In genomic region chr19:18373892-18374629, GRCh38 we compare ENCODE assay signal across 8 cellular contexts. TPM values are rescaled to one million over a fixed set of nuclear protein-coding genes. Genes with fewer than 3 reads are reported as not detected.
DNase-seq lines count a peak whose midpoint lies in the region; ATAC-seq and TF ChIP-seq lines count a peak whose summit lies in the region.

No MANE protein-coding gene starts in this region.

- H3K27ac ChIP-seq in BLaER1 treated with 17β-estradiol and CSF1 and Interleukin-3, amounts not matched to agents 10 nM and 100 nM = peak overlapping the region; percentile 83 to 96 (median 90)
- peak overlapping the region; percentile 79 to 87 (median 82) for H3K27ac ChIP-seq in transverse colon

- no peaks in the 10 kb centered on the region for H3K9me3 ChIP-seq in BLaER1 treated with 17β-estradiol and CSF1 and Interleukin-3, amounts not matched to agents 10 nM and 100 nM (replicated peaks in 1 of 11)
- no peaks in the 10 kb centered on the region for H3K9me3 ChIP-seq in transverse colon

- no peaks in the 10 kb centered on the region for H3K27me3 ChIP-seq in BLaER1 treated with 17β-estradiol and CSF1 and Interleukin-3, amounts not matched to agents 10 nM and 100 nM
- no peaks in the 10 kb centered on the region for H3K27me3 ChIP-seq in transverse colon

- peaks cover 46 to 94% (median 72%) of the 10 kb centered on the region in 10 experiments for H3K4me1 ChIP-seq in BLaER1 treated with 17β-estradiol and CSF1 and Interleukin-3, amounts not matched to agents 10 nM and 100 nM
- H3K4me1 ChIP-seq in transverse colon = peaks cover 18 to 53% (median 31%) of the 10 kb centered on the region in 4 donors

- in situ Hi-C loops in transverse colon (cut with MboI; ENCODE audit: low pct_ligation_motif_present in 1 of 4, low pct_unique_long_range_greater_than_20kb in 1 of 4, low sequenced_read_pairs in 3 of 4) = no loop called here

- TF ChIP-seq POLR2A in transverse colon (IDR thresholded peaks at IDR 0.05) = no peak

- H3K4me3 Mint-ChIP-seq in activated T-helper 2 cell treated with anti-CD3 and anti-CD28 coated beads, Interferon-gamma antibody, Interleukin-2, Interleukin-4, amounts not matched to agents 10 μg/mL and 5 μg/mL and 100 μg/mL, durations not matched to agents 14 hours and 24 hours and 36 hours (ENCODE audit: low read depth) = peak overlapping the region; percentile 15

- H3K4me2 ChIP-seq in BLaER1 treated with 17β-estradiol and CSF1 and Interleukin-3, amounts not matched to agents 10 nM and 100 nM = peak overlapping the region; percentile 74 to 94 (median 83)

- H3K9me3 Mint-ChIP-seq in activated T-helper 2 cell treated with anti-CD3 and anti-CD28 coated beads, Interferon-gamma antibody, Interleukin-2, Interleukin-4, amounts not matched to agents 10 μg/mL and 5 μg/mL and 100 μg/mL, durations not matched to agents 14 hours and 24 hours and 36 hours = no peaks in the 10 kb centered on the region

- peak overlapping the region; percentile 69 to 83 (median 75); a peak in 21 of 22 replicates for H3K9ac ChIP-seq in BLaER1 treated with 17β-estradiol and CSF1 and Interleukin-3, amounts not matched to agents 10 nM and 100 nM

- intact Hi-C loops in activated T-helper 2 cell treated with anti-CD3 and anti-CD28 coated beads, Interferon-gamma antibody, Interleukin-2, Interleukin-4, amounts not matched to agents 10 μg/mL and 5 μg/mL and 100 μg/mL, durations not matched to agents 14 hours and 24 hours and 36 hours (cut with micrococcal nuclease) = no loop called here
- intact Hi-C loops in transverse colon (cut with DNase I; ENCODE audit: low total_unique reads) = no loop called here

- ATAC-seq in GM19035 (IDR thresholded peaks at IDR 0.05; ENCODE audit: unreplicated experiment) (peak; percentile 85), HG03280 (IDR thresholded peaks at IDR 0.05; ENCODE audit: unreplicated experiment) (peak; percentile 86)

- H3K4me3 ChIP-seq in BLaER1 treated with 17β-estradiol and CSF1 and Interleukin-3, amounts not matched to agents 10 nM and 100 nM = peak overlapping the region in 7 of 10 experiments; percentile 2 to 31 (median 6); a peak in 7 of 20 replicates
- H3K4me3 ChIP-seq in transverse colon = no peak overlapping the region

- H3K27me3 Mint-ChIP-seq in activated T-helper 2 cell treated with anti-CD3 and anti-CD28 coated beads, Interferon-gamma antibody, Interleukin-2, Interleukin-4, amounts not matched to agents 10 μg/mL and 5 μg/mL and 100 μg/mL, durations not matched to agents 14 hours and 24 hours and 36 hours (ENCODE audit: low read depth) = no peaks in the 10 kb centered on the region

- 30 to 50% methylated on average over 2 to 14 of the region's 17 CpGs for WGBS in transverse colon (ENCODE audit: low coverage in 1 of 2), 2 donors

- H4K20me1 ChIP-seq in BLaER1 treated with 17β-estradiol and CSF1 and Interleukin-3, amounts not matched to agents 10 nM and 100 nM = no peaks in the 10 kb centered on the region

- no peaks in the 10 kb centered on the region for H3K36me3 Mint-ChIP-seq in activated T-helper 2 cell treated with anti-CD3 and anti-CD28 coated beads, Interferon-gamma antibody, Interleukin-2, Interleukin-4, amounts not matched to agents 10 μg/mL and 5 μg/mL and 100 μg/mL, durations not matched to agents 14 hours and 24 hours and 36 hours (ENCODE audit: low read depth)

- peaks cover 12% of the 10 kb centered on the region for H3K4me1 Mint-ChIP-seq in activated T-helper 2 cell treated with anti-CD3 and anti-CD28 coated beads, Interferon-gamma antibody, Interleukin-2, Interleukin-4, amounts not matched to agents 10 μg/mL and 5 μg/mL and 100 μg/mL, durations not matched to agents 14 hours and 24 hours and 36 hours (ENCODE audit: low read depth)

- peak overlapping the region; percentile 64 for H3K27ac Mint-ChIP-seq in activated T-helper 2 cell treated with anti-CD3 and anti-CD28 coated beads, Interferon-gamma antibody, Interleukin-2, Interleukin-4, amounts not matched to agents 10 μg/mL and 5 μg/mL and 100 μg/mL, durations not matched to agents 14 hours and 24 hours and 36 hours

- TF ChIP-seq EP300 in transverse colon (IDR thresholded peaks at IDR 0.05; ENCODE audit: low read depth) = peak; percentile 70

- TF ChIP-seq CTCF in transverse colon (IDR thresholded peaks at IDR 0.05) = no peak

- DNase-seq in NOMO-1 treated with dmso at 0.1 percent for 144 hours (lab: John Stamatoyannopoulos, UW; ENCODE audit: unreplicated experiment) (peak; percentile 87), glomerular endothelial cell (ENCODE audit: extremely low read depth, low read depth, low spot score) (peak; percentile 80), occipital lobe (lab: John Stamatoyannopoulos, UW) (peak; percentile 75), transverse colon (peak; percentile 84)
- peak; percentile 60 for DNase-seq in activated T-helper 2 cell treated with anti-CD3 and anti-CD28 coated beads, Interferon-gamma antibody, Interleukin-2, Interleukin-4, amounts not matched to agents 10 μg/mL and 5 μg/mL and 100 μg/mL, durations not matched to agents 14 hours and 24 hours and 36 hours (ENCODE audit: low spot score)

- H3K36me3 ChIP-seq in BLaER1 treated with 17β-estradiol and CSF1 and Interleukin-3, amounts not matched to agents 10 nM and 100 nM = peaks cover 0 to 7% (median 0%) of the 10 kb centered on the region in 11 experiments; a peak in 2 of 22 replicates
- no peaks in the 10 kb centered on the region for H3K36me3 ChIP-seq in transverse colon

RNA-seq across cellular contexts. Expression of gene GDF15, which starts 11.9 kb away (rescaled TPM):
- total RNA-seq in activated T-helper 2 cell treated with anti-CD3 and anti-CD28 coated beads, Interferon-gamma antibody, Interleukin-2, Interleukin-4, amounts not matched to agents 10 μg/mL and 5 μg/mL and 100 μg/mL, durations not matched to agents 14 hours and 24 hours and 36 hours = not detected in 2 replicates
- total RNA-seq in glomerular endothelial cell (429 and 528 TPM in 2 replicates), occipital lobe (not detected), transverse colon (10 to 100 TPM; 36.3 to 77.0 (median 58.9) TPM)

RNA-seq across cellular contexts. Expression of gene LRRC25, which starts 23.4 kb away (rescaled TPM):
- not detected in 2 replicates for total RNA-seq in activated T-helper 2 cell treated with anti-CD3 and anti-CD28 coated beads, Interferon-gamma antibody, Interleukin-2, Interleukin-4, amounts not matched to agents 10 μg/mL and 5 μg/mL and 100 μg/mL, durations not matched to agents 14 hours and 24 hours and 36 hours
- not detected in 2 replicates for total RNA-seq in glomerular endothelial cell
- total RNA-seq in occipital lobe = 0.78 TPM
- total RNA-seq in transverse colon = 1 to 10 TPM in 3 of 4 donors, not detected in 1; 3.3 to 4.9 (median 4.1) TPM

RNA-seq across cellular contexts. Expression of gene PGPEP1, which starts 33.7 kb away (rescaled TPM):
- total RNA-seq in activated T-helper 2 cell treated with anti-CD3 and anti-CD28 coated beads, Interferon-gamma antibody, Interleukin-2, Interleukin-4, amounts not matched to agents 10 μg/mL and 5 μg/mL and 100 μg/mL, durations not matched to agents 14 hours and 24 hours and 36 hours = 24.9 and 29.4 TPM in 2 replicates
- total RNA-seq in glomerular endothelial cell = 18.6 and 26.5 TPM in 2 replicates
- 14.2 TPM for total RNA-seq in occipital lobe
- total RNA-seq in transverse colon = 100 to 1,000 TPM in 1 of 4 donors, 10 to 100 TPM in 3; 59.7 to 110 (median 73.0) TPM

RNA-seq across cellular contexts. Expression of gene SSBP4, which starts 45.1 kb away (rescaled TPM):
- total RNA-seq in activated T-helper 2 cell treated with anti-CD3 and anti-CD28 coated beads, Interferon-gamma antibody, Interleukin-2, Interleukin-4, amounts not matched to agents 10 μg/mL and 5 μg/mL and 100 μg/mL, durations not matched to agents 14 hours and 24 hours and 36 hours = 133 and 146 TPM in 2 replicates
- total RNA-seq in glomerular endothelial cell = 180 and 184 TPM in 2 replicates
- total RNA-seq in occipital lobe = 75.6 TPM
- 10 to 100 TPM in 3 of 4 donors, 1 to 10 TPM in 1; 9.4 to 40.4 (median 32.2) TPM for total RNA-seq in transverse colon

RNA-seq across cellular contexts. Expression of gene LSM4, which starts 51.2 kb away (rescaled TPM):
- 198 and 208 TPM in 2 replicates for total RNA-seq in activated T-helper 2 cell treated with anti-CD3 and anti-CD28 coated beads, Interferon-gamma antibody, Interleukin-2, Interleukin-4, amounts not matched to agents 10 μg/mL and 5 μg/mL and 100 μg/mL, durations not matched to agents 14 hours and 24 hours and 36 hours
- total RNA-seq in glomerular endothelial cell = 201 and 204 TPM in 2 replicates
- total RNA-seq in occipital lobe = 72.2 TPM
- 100 to 1,000 TPM in 3 of 4 donors, 10 to 100 TPM in 1; 94.3 to 218 (median 175) TPM for total RNA-seq in transverse colon

Comparison
In these comparisons a context has a peak if more than half of its experiments do, and no peak if none do; other contexts are left out.
1. H3K4me3 ChIP-seq: peak in BLaER1 treated with 17β-estradiol and CSF1 and Interleukin-3, amounts not matched to agents 10 nM and 100 nM (7 of 10); none in transverse colon (0 of 4).
2. RNA of gene GDF15, which starts 11.9 kb away (total RNA-seq): 429 to 528 TPM in glomerular endothelial cell and 36.3 to 77.0 TPM in transverse colon; not detected in activated T-helper 2 cell treated with anti-CD3 and anti-CD28 coated beads, Interferon-gamma antibody, Interleukin-2, Interleukin-4, amounts not matched to agents 10 μg/mL and 5 μg/mL and 100 μg/mL, durations not matched to agents 14 hours and 24 hours and 36 hours and not detected in occipital lobe (single experiment); every median in the first group is over 10 times any median in the second.
3. Peak in every context shown above with its lines, with median percentiles within 50 percentile points of each other: DNase-seq.